ENCODE assay signal across 24 cellular contexts in genomic region chr16:3470723-3471122, GRCh38. TPM values are rescaled to one million over a fixed set of nuclear protein-coding genes. Genes with fewer than 3 reads are reported as not detected.
"Had no signal": no experiment of that assay in that cellular context is flagged by ENCODE, and none has a peak within 500 bp of the region (broad histone marks: within the 10 kb centered on the region; RNA-seq: fewer than 3 reads in every experiment).

No MANE protein-coding gene starts in this region.

- H3K27me3 Mint-ChIP-seq: activated T-cell treated with anti-CD3 and anti-CD28 coated beads, Interleukin-2, amount 50 U/mL, for 24 hours; naive B cell; stimulated activated naive B cell treated with anti-CD40 and anti-IgM and Interleukin-4, amounts not matched to agents 10 μg/mL and 1 μg/mL and 100 μg/mL, for 72 hours; type B pancreatic cell had no signal

- H3K27ac Mint-ChIP-seq: activated T-cell treated with anti-CD3 and anti-CD28 coated beads, Interleukin-2, amount 50 U/mL, for 24 hours; naive B cell; stimulated activated naive B cell treated with anti-CD40 and anti-IgM and Interleukin-4, amounts not matched to agents 10 μg/mL and 1 μg/mL and 100 μg/mL, for 72 hours; type B pancreatic cell had no signal

- DNase-seq: activated naive CD4-positive, alpha-beta T cell treated with anti-CD3 and anti-CD28 coated beads, Interleukin-2, amount 50 U/mL, for 16 hours; activated T-cell treated with anti-CD3 and anti-CD28 coated beads, Interleukin-2, amount 50 U/mL, for 24 hours; cortex of kidney; effector CD4-positive, alpha-beta T cell; foreskin keratinocyte; naive B cell; ovary; stimulated activated naive B cell treated with anti-CD40 and anti-IgM and Interleukin-4, amounts not matched to agents 10 μg/mL and 1 μg/mL and 100 μg/mL, for 72 hours; T-helper 9 cell; testis had no signal

- H3K27me3 ChIP-seq: foreskin keratinocyte, ovary, testis, vagina had no signal

- H3K9me3 Mint-ChIP-seq: naive B cell, type B pancreatic cell had no signal

- H3K4me1 ChIP-seq: foreskin keratinocyte had no signal

- H3K4me3 ChIP-seq: lung, ovary, psoas muscle, testis, vagina had no signal

- H3K9me3 ChIP-seq: ovary, psoas muscle, testis, vagina had no signal

- FAIRE-seq: astrocyte, kidney had no signal

- H3K36me3 ChIP-seq: ovary had no signal

- H3K4me3 Mint-ChIP-seq: activated T-cell treated with anti-CD3 and anti-CD28 coated beads, Interleukin-2, amount 50 U/mL, for 24 hours; naive B cell; stimulated activated naive B cell treated with anti-CD40 and anti-IgM and Interleukin-4, amounts not matched to agents 10 μg/mL and 1 μg/mL and 100 μg/mL, for 72 hours; type B pancreatic cell had no signal

- H3K27ac ChIP-seq: foreskin keratinocyte, ovary, psoas muscle, testis, vagina had no signal

- ATAC-seq: foreskin keratinocyte; stimulated activated naive B cell treated with anti-CD40 and anti-IgM and Interleukin-4, amounts not matched to agents 10 μg/mL and 1 μg/mL and 100 μg/mL, for 72 hours had no signal

RNA-seq across cellular contexts. Expression of gene C16orf90, which starts 24.6 kb away (rescaled TPM):
- total RNA-seq: astrocyte; foreskin keratinocyte; glomerular endothelial cell; kidney; left lobe of liver; lung; mesenteric fat pad; mucosa of gallbladder; ovary; psoas muscle; right cardiac atrium; skeletal muscle tissue; T-helper 1 cell treated with Interleukin-12 subunit alpha and Interleukin-12 subunit beta and Interleukin-4 antibody, amounts not matched to agents 30 ng/mL and 1 ng/mL, for 36 hours; vagina had no signal
- polyA plus RNA-seq: esophagus, foreskin keratinocyte, lung, ovary, psoas muscle, right cardiac atrium had no signal
